8 cellular contexts compared by ENCODE assay signal in genomic region chr4:140153419-140153743, GRCh38. TPM values are rescaled to one million over a fixed set of nuclear protein-coding genes. Genes with fewer than 3 reads are reported as not detected.
DNase-seq lines count a peak whose midpoint lies in the region; ATAC-seq and TF ChIP-seq lines count a peak whose summit lies in the region.

No MANE protein-coding gene starts in this region.

- no peaks in the 10 kb centered on the region for H3K27me3 ChIP-seq in SK-N-SH (ENCODE audit: insufficient read depth)
- no peaks in the 10 kb centered on the region for H3K27me3 ChIP-seq in stomach smooth muscle (ENCODE audit: control insufficient read depth in 1 of 2, insufficient read depth in 2 of 2, low read length in 2 of 2)

- H3K36me3 ChIP-seq in SK-N-SH (replicated peaks in 1 of 2; ENCODE audit: control insufficient read depth in 1 of 2, insufficient read depth in 2 of 2, low read length in 1 of 2) (no peaks in the 10 kb centered on the region), stomach smooth muscle (ENCODE audit: control insufficient read depth in 2 of 2, insufficient read depth in 2 of 2, low read length in 2 of 2) (no peaks in the 10 kb centered on the region)

- peak overlapping the region; percentile 71 for H2AFZ ChIP-seq in SK-N-SH (ENCODE audit: low read depth)

- H3K9ac ChIP-seq in SK-N-SH (peak overlapping the region; percentile 93), stomach smooth muscle (ENCODE audit: low read length in 2 of 2) (peak overlapping the region; percentile 81 to 86)

- peaks cover 17% of the 10 kb centered on the region; the same call in 1 of the 2 replicates for H3K79me2 ChIP-seq in SK-N-SH (ENCODE audit: insufficient read depth)

- H3K27ac ChIP-seq in SK-N-SH (ENCODE audit: low read depth in 2 of 2, low read length in 1 of 2), result peak overlapping the region; percentile 98 to 99
- H3K27ac ChIP-seq in stomach smooth muscle (ENCODE audit: low read length), result peak overlapping the region; percentile 88

- H3K4me1 ChIP-seq in SK-N-SH (ENCODE audit: control insufficient read depth in 1 of 2, insufficient read depth in 2 of 2, low read depth in 1 of 2, low read length in 1 of 2) (peaks cover 0 to 16% of the 10 kb centered on the region in 2 experiments; a peak in 2 of 4 replicates), stomach smooth muscle (ENCODE audit: control insufficient read depth, insufficient read depth, low read length) (peaks cover 21% of the 10 kb centered on the region)

- no peaks in the 10 kb centered on the region for H3K9me3 Mint-ChIP-seq in activated naive CD8-positive, alpha-beta T cell (ENCODE audit: low read depth)
- no peaks in the 10 kb centered on the region for H3K9me3 Mint-ChIP-seq in immature natural killer cell

- no peaks in the 10 kb centered on the region for H3K36me3 Mint-ChIP-seq in activated naive CD8-positive, alpha-beta T cell
- no peaks in the 10 kb centered on the region for H3K36me3 Mint-ChIP-seq in immature natural killer cell

- CTCF ChIA-PET in SK-N-SH (lab: Yijun Ruan, JAX), result interaction anchor here (0.7 to 7.8 kb wide), 14 partner anchors 13 to 496 kb away, joined by 3 to 91 read pairs (median 4); no protein-coding TSS in a partner anchor

- H3K27ac Mint-ChIP-seq in activated naive CD8-positive, alpha-beta T cell, result peak overlapping the region; percentile 90
- H3K27ac Mint-ChIP-seq in immature natural killer cell, result peak overlapping the region; percentile 12 to 86 (median 66)

- no peaks in the 10 kb centered on the region for H3K9me2 ChIP-seq in SK-N-SH

- H3F3A ChIP-seq in SK-N-SH (replicated peaks; ENCODE audit: insufficient read depth), result peaks cover 32% of the 10 kb centered on the region

- POLR2A ChIA-PET in SK-N-SH (lab: Yijun Ruan, JAX), result interaction anchor here (0.7 to 5.4 kb wide), 14 partner anchors 32 to 419 kb away, joined by 3 to 80 read pairs (median 5); no protein-coding TSS in a partner anchor

- peak overlapping the region; percentile 94 to 97 for H3K4me3 ChIP-seq in SK-N-SH (ENCODE audit: low read depth in 2 of 2, low read length in 1 of 2)
- peak overlapping the region; percentile 88 to 89 for H3K4me3 ChIP-seq in stomach smooth muscle (ENCODE audit: low read length in 2 of 2)

- no peak for TF ChIP-seq CTCF in SK-N-SH (IDR thresholded peaks at IDR 0.05)

- ATAC-seq in SK-N-SH treated with all-trans-retinoic acid at 6 μM for 48 hours (no peak), GM21423 (IDR thresholded peaks at IDR 0.05; ENCODE audit: unreplicated experiment) (no peak), GM18873 (IDR thresholded peaks at IDR 0.05; ENCODE audit: low FRiP score, unreplicated experiment) (no peak)

- WGBS in SK-N-SH (ENCODE audit: low lambda C conversion rate), result 1% methylated on average over 15 of the region's 15 CpGs

- H4K20me1 ChIP-seq in SK-N-SH (ENCODE audit: insufficient read depth), result no peaks in the 10 kb centered on the region

- peak overlapping the region; percentile 92 for H3K4me2 ChIP-seq in SK-N-SH

- no peak for TF ChIP-seq RAD21 in SK-N-SH (IDR thresholded peaks at IDR 0.05; ENCODE audit: low read length)

- no peaks in the 10 kb centered on the region for H3K27me3 Mint-ChIP-seq in activated naive CD8-positive, alpha-beta T cell
- H3K27me3 Mint-ChIP-seq in immature natural killer cell (ENCODE audit: low read depth in 3 of 3), result peaks cover 8 to 26% (median 26%) of the 10 kb centered on the region in 3 donors

- TF ChIP-seq EP300 in SK-N-SH (IDR thresholded peaks at IDR 0.05; ENCODE audit: borderline replicate concordance in 1 of 2, low read depth in 1 of 2, low read length in 1 of 2), result no peak

- DNase-seq in SK-N-SH, result no peak
- DNase-seq in immature natural killer cell, result peak in 1 of 3 donors; percentile 4
- DNase-seq in NCI-H226, result no peak

- H3K9me3 ChIP-seq in SK-N-SH (no peaks in the 10 kb centered on the region), stomach smooth muscle (ENCODE audit: control insufficient read depth in 2 of 2, low read length in 2 of 2) (no peaks in the 10 kb centered on the region)

- H3K4me1 Mint-ChIP-seq in activated naive CD8-positive, alpha-beta T cell (ENCODE audit: low read depth), result peaks cover 54% of the 10 kb centered on the region
- peaks cover 27 to 30% of the 10 kb centered on the region in 2 donors for H3K4me1 Mint-ChIP-seq in immature natural killer cell

- peak overlapping the region; percentile 95 for H3K4me3 Mint-ChIP-seq in activated naive CD8-positive, alpha-beta T cell
- peak overlapping the region; percentile 90 to 97 (median 94) for H3K4me3 Mint-ChIP-seq in immature natural killer cell

TF ChIP-seq in SK-N-SH, 30 proteins besides CTCF, POLR2A, EP300 and RAD21:
- no peak for TF ChIP-seq PBX3 (IDR thresholded peaks at IDR 0.05)
- no peak for TF ChIP-seq ZBTB33 (IDR thresholded peaks at IDR 0.05; ENCODE audit: borderline replicate concordance, low read depth)
- no peak for TF ChIP-seq NFIC (IDR thresholded peaks at IDR 0.05; ENCODE audit: borderline replicate concordance)
- no peak for TF ChIP-seq RXRA (IDR thresholded peaks at IDR 0.05; ENCODE audit: borderline replicate concordance, low read depth)

TF ChIP-seq in SK-N-SH treated with all-trans-retinoic acid at 6 μM for 48 hours, 23 proteins besides CTCF, POLR2A, EP300 and RAD21:
- TF ChIP-seq OSR1 (CRISPR knock-in tag; IDR thresholded peaks at IDR 0.05), result no peak
- TF ChIP-seq BACH2 (CRISPR knock-in tag; IDR thresholded peaks at IDR 0.05; ENCODE audit: borderline replicate concordance), result no peak
- no peak for TF ChIP-seq CREB5 (CRISPR knock-in tag; IDR thresholded peaks at IDR 0.05; ENCODE audit: low read depth)
- no peak for TF ChIP-seq CSRNP3 (CRISPR knock-in tag; IDR thresholded peaks at IDR 0.05)
- no peak for TF ChIP-seq TSHZ2 (CRISPR knock-in tag; IDR thresholded peaks at IDR 0.05)
- no peak for TF ChIP-seq PPARA (CRISPR knock-in tag; IDR thresholded peaks at IDR 0.05; ENCODE audit: borderline replicate concordance)
- no peak for TF ChIP-seq ZNF70 (CRISPR knock-in tag; IDR thresholded peaks at IDR 0.05)

RNA-seq across cellular contexts. Expression of gene MAML3, which starts 0.6 kb away (rescaled TPM):
- polyA plus RNA-seq in SK-N-SH (2012; rRNA removed) (5.3 and 5.6 TPM in 2 replicates), immature natural killer cell (1 to 10 TPM in 1 of 3 donors, under 1 TPM in 1, not detected in 1; 0.41 to 1.2 TPM)
- 4.8 and 5.8 TPM in 2 replicates for polyA plus RNA-seq in SK-N-SH (2012; cell fraction: cytosol; rRNA removed)
- 3.7 and 5.2 TPM in 2 replicates for polyA plus RNA-seq in SK-N-SH (2012; cell fraction: nucleus; rRNA removed)
